ENCODE assay signal across 15 cellular contexts in genomic region chr3:57972421-57973111, GRCh38. TPM values are rescaled to one million over a fixed set of nuclear protein-coding genes. Genes with fewer than 3 reads are reported as not detected.
DNase-seq lines count a peak whose midpoint lies in the region; ATAC-seq and TF ChIP-seq lines count a peak whose summit lies in the region.
"Had no signal": no experiment of that assay in that cellular context is flagged by ENCODE, and none has a peak within 500 bp of the region (broad histone marks: within the 10 kb centered on the region; RNA-seq: fewer than 3 reads in every experiment).

No MANE protein-coding gene starts in this region.

- H3K4me2 ChIP-seq in neural progenitor cell = no peak overlapping the region

- H3K79me2 ChIP-seq in neural progenitor cell (ENCODE audit: low read depth) = no peaks in the 10 kb centered on the region

- peaks cover 18% of the 10 kb centered on the region for H3K4me1 Mint-ChIP-seq in neural progenitor cell

- peaks cover 7% of the 10 kb centered on the region for H3K27me3 Mint-ChIP-seq in neural progenitor cell (ENCODE audit: insufficient read depth, low read depth)
- H3K27me3 Mint-ChIP-seq: activated CD8-positive, alpha-beta T cell treated with anti-CD3 and anti-CD28 coated beads for 36 hours; activated naive CD8-positive, alpha-beta T cell; CD8-positive, alpha-beta memory T cell; effector memory CD8-positive, alpha-beta T cell had no signal

- H3K4me3 Mint-ChIP-seq in neural progenitor cell = no peak overlapping the region
- H3K4me3 Mint-ChIP-seq: activated CD8-positive, alpha-beta T cell treated with anti-CD3 and anti-CD28 coated beads for 36 hours; activated naive CD8-positive, alpha-beta T cell; CD8-positive, alpha-beta memory T cell; effector memory CD8-positive, alpha-beta T cell had no signal

- no peaks in the 10 kb centered on the region for H3K9me3 Mint-ChIP-seq in neural progenitor cell
- H3K9me3 Mint-ChIP-seq: activated CD8-positive, alpha-beta T cell treated with anti-CD3 and anti-CD28 coated beads for 36 hours; CD8-positive, alpha-beta memory T cell; effector memory CD8-positive, alpha-beta T cell had no signal

- H3K4me1 ChIP-seq in duodenal mucosa (ENCODE audit: control insufficient read depth in 1 of 2, insufficient read depth in 2 of 2, low read length in 2 of 2) = peaks cover 34 to 68% of the 10 kb centered on the region in 2 donors
- peaks cover 3% of the 10 kb centered on the region for H3K4me1 ChIP-seq in neural progenitor cell

- H3K9me3 ChIP-seq in duodenal mucosa (ENCODE audit: control insufficient read depth in 1 of 2, low read length in 2 of 2) = no peaks in the 10 kb centered on the region
- no peaks in the 10 kb centered on the region for H3K9me3 ChIP-seq in neural progenitor cell (ENCODE audit: low read depth)

- peak overlapping the region; percentile 89 for H2AFZ ChIP-seq in neural progenitor cell (replicated peaks)

- ATAC-seq in GM19397 (IDR thresholded peaks at IDR 0.05; ENCODE audit: unreplicated experiment) (no peak), HG03469 (IDR thresholded peaks at IDR 0.05; ENCODE audit: unreplicated experiment) (no peak)
- ATAC-seq: activated CD8-positive, alpha-beta T cell treated with anti-CD3 and anti-CD28 coated beads for 36 hours; effector memory CD8-positive, alpha-beta T cell had no signal

- no peaks in the 10 kb centered on the region for H3K27me3 ChIP-seq in duodenal mucosa (ENCODE audit: control insufficient read depth in 1 of 2, insufficient read depth in 2 of 2, low read length in 2 of 2)
- no peaks in the 10 kb centered on the region for H3K27me3 ChIP-seq in neural progenitor cell

- peak overlapping the region; percentile 91 for H3K27ac ChIP-seq in C4-2B
- H3K27ac ChIP-seq in duodenal mucosa (ENCODE audit: low read depth, low read length) = peak overlapping the region; percentile 78
- no peak overlapping the region for H3K27ac ChIP-seq in neural progenitor cell

- TF ChIP-seq CTCF in C4-2B (conservative IDR thresholded peaks at IDR 0.05) = no peak
- TF ChIP-seq CTCF in LNCaP clone FGC (IDR thresholded peaks at IDR 0.05; ENCODE audit: control insufficient read depth, extremely low read depth, insufficient read depth) = peak; percentile 30; the same call in 1 of the 2 replicates
- no peak for TF ChIP-seq CTCF in neural progenitor cell (IDR thresholded peaks at IDR 0.05)

- no peaks in the 10 kb centered on the region for H4K20me1 ChIP-seq in neural progenitor cell (ENCODE audit: low read depth)

- H3K36me3 ChIP-seq in duodenal mucosa (ENCODE audit: control insufficient read depth in 1 of 2, insufficient read depth in 2 of 2, low read length in 2 of 2) = no peaks in the 10 kb centered on the region
- H3K36me3 ChIP-seq in neural progenitor cell = no peaks in the 10 kb centered on the region

- H3F3A ChIP-seq in neural progenitor cell (ENCODE audit: low read depth) = peaks cover 8% of the 10 kb centered on the region

- H3K9ac ChIP-seq in duodenal mucosa (ENCODE audit: low read depth in 1 of 2, low read length in 2 of 2) = peak overlapping the region; percentile 12 to 58
- H3K9ac ChIP-seq in neural progenitor cell = no peak overlapping the region

- H3K4me3 ChIP-seq in LNCaP clone FGC (ENCODE audit: low read depth, low read length) = no peak overlapping the region
- H3K4me3 ChIP-seq in duodenal mucosa (ENCODE audit: low read depth in 1 of 2, low read length in 2 of 2) = peak overlapping the region; percentile 30 to 40
- H3K4me3 ChIP-seq in neural progenitor cell = no peak overlapping the region

- peak overlapping the region; percentile 60 for H3K27ac Mint-ChIP-seq in neural progenitor cell
- H3K27ac Mint-ChIP-seq: activated CD8-positive, alpha-beta T cell treated with anti-CD3 and anti-CD28 coated beads for 36 hours; activated naive CD8-positive, alpha-beta T cell had no signal

- peak; percentile 92 for DNase-seq in LNCaP clone FGC (ENCODE audit: low read depth)
- DNase-seq in neural progenitor cell (ENCODE audit: low spot score) = no peak
- no peak for DNase-seq in NCI-H82 treated with DMSO at 0.1 percent for 48 hours (lab: John Stamatoyannopoulos, UW; ENCODE audit: unreplicated experiment)
- no peak for DNase-seq in DMS79 treated with DMSO at 0.1 percent for 48 hours (lab: John Stamatoyannopoulos, UW)
- DNase-seq: activated CD8-positive, alpha-beta T cell treated with anti-CD3 and anti-CD28 coated beads for 36 hours; CD8-positive, alpha-beta memory T cell; effector memory CD8-positive, alpha-beta T cell; NCI-H1105 treated with DMSO at 0.1 percent for 48 hours; NCI-H774; nucleus accumbens had no signal

- H3K36me3 Mint-ChIP-seq in neural progenitor cell = no peaks in the 10 kb centered on the region
- H3K36me3 Mint-ChIP-seq: activated naive CD8-positive, alpha-beta T cell; CD8-positive, alpha-beta memory T cell had no signal

RNA-seq across cellular contexts. Expression of gene FLNB, which starts 35.7 kb away (rescaled TPM):
- 32.0 and 54.9 TPM in 2 replicates for total RNA-seq in neural progenitor cell (ENCODE audit: low replicate concordance)

Comparison
In these comparisons a context has a peak if more than half of its experiments do, and no peak if none do; other contexts are left out.
1. H3K4me3 ChIP-seq: peak in duodenal mucosa (2 of 2); none in LNCaP clone FGC (single experiment) and neural progenitor cell (single experiment).